Comparison of ENCODE assay signal across 10 cellular contexts in the genomic region with DNA sequence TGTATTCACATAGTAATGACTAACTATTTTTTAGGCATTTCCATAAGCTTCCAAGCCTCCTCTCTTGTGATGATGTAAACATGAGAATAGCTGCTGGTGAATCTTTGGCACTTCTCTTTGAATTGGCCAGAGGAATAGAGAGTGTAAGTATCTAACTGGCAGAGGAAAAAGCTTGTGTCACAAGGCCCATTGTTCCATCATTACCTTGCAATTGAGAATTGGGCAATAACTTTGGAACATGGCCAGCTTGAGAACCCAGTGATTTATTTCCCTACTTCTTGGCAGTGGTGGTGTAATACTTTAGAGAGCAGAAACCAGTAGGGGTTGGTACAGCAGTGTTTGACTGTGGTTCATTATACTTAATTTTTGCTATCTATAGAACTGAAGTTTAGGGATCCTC. TPM values are rescaled to one million over a fixed set of nuclear protein-coding genes. Genes with fewer than 3 reads are reported as not detected.
DNase-seq lines count a peak whose midpoint lies in the region; ATAC-seq and TF ChIP-seq lines count a peak whose summit lies in the region.
"Had no signal": no experiment of that assay in that cellular context is flagged by ENCODE, and none has a peak within 500 bp of the region (broad histone marks: within the 10 kb centered on the region; RNA-seq: fewer than 3 reads in every experiment).

No MANE protein-coding gene starts in this region.

- peak; percentile 93 for DNase-seq in MV-4-11 (lab: John Stamatoyannopoulos, UW)
- peak; percentile 98 for DNase-seq in MCF 10A (ENCODE audit: unreplicated experiment)
- no peak for DNase-seq in left colon
- no peak for DNase-seq in endodermal cell
- no peak for DNase-seq in activated effector memory CD4-positive, alpha-beta T cell treated with Interleukin-2 at 50 U/mL for 16 hours
- no peak for DNase-seq in activated CD8-positive, alpha-beta memory T cell treated with anti-CD3 and anti-CD28 coated beads, Interleukin-2, amount 50 U/mL, for 48 hours
- DNase-seq in HAP-1 (ENCODE audit: low spot score in 2 of 2), result no peak
- DNase-seq: H7 had no signal

- BruUV-seq in MCF 10A (replicated peaks; lab: Mats Ljungman, UMichigan), result no TSS peak

- no peak overlapping the region for H3K9ac ChIP-seq in endodermal cell (ENCODE audit: extremely low read depth, low read length, poor library complexity, severe bottlenecking)

- peak; percentile 85 for ATAC-seq in left colon
- ATAC-seq: Panc1 had no signal

- POLR2A ChIA-PET in MCF 10A (lab: Yijun Ruan, JAX), result interaction anchor here (0.6 to 7.2 kb wide), 11 partner anchors 11 to 753 kb away, joined by 3 to 152 read pairs (median 4); a partner anchor contains a TSS

- H3K27ac Mint-ChIP-seq in MCF 10A (ENCODE audit: low read depth, unreplicated experiment) (peak overlapping the region; percentile 54), endodermal cell (no peak overlapping the region)

- H3K36me3 Mint-ChIP-seq in MCF 10A (ENCODE audit: insufficient read depth, unreplicated experiment) (peaks cover 95% of the 10 kb centered on the region), endodermal cell (ENCODE audit: low read depth) (peaks cover 70% of the 10 kb centered on the region)

- H3K4me1 ChIP-seq in ACC112 (ENCODE audit: control insufficient read depth, insufficient read depth, low read length, unreplicated experiment) (peaks cover 30% of the 10 kb centered on the region), endodermal cell (ENCODE audit: control insufficient read depth, insufficient read depth, low read length) (no peaks in the 10 kb centered on the region), HAP-1 (no peaks in the 10 kb centered on the region)

- H3K9me3 Mint-ChIP-seq in MCF 10A (ENCODE audit: unreplicated experiment) (no peaks in the 10 kb centered on the region), endodermal cell (no peaks in the 10 kb centered on the region)

- in situ Hi-C loops in HAP-1 (cut with MboI; ENCODE audit: low sequenced_read_pairs), result no loop called here

- H3K27me3 Mint-ChIP-seq in MCF 10A (ENCODE audit: insufficient read depth, unreplicated experiment) (no peaks in the 10 kb centered on the region), endodermal cell (ENCODE audit: insufficient read depth) (no peaks in the 10 kb centered on the region)

- no peak for TF ChIP-seq CTCF in MCF 10A (IDR thresholded peaks at IDR 0.05; ENCODE audit: unreplicated experiment)
- no peak for TF ChIP-seq CTCF in endodermal cell (conservative IDR thresholded peaks at IDR 0.05)

- H3K4me3 Mint-ChIP-seq in MCF 10A (ENCODE audit: unreplicated experiment) (no peak overlapping the region), endodermal cell (no peak overlapping the region)

- H3K36me3 ChIP-seq in ACC112 (ENCODE audit: insufficient read depth, low read length) (peaks cover 64% of the 10 kb centered on the region), endodermal cell (ENCODE audit: control insufficient read depth, insufficient read depth, low read length) (peaks cover 95% of the 10 kb centered on the region), HAP-1 (replicated peaks) (peaks cover 73% of the 10 kb centered on the region)

- peak overlapping the region; percentile 69 for H3K27ac ChIP-seq in ACC112 (ENCODE audit: low read depth, low read length)
- H3K27ac ChIP-seq in endodermal cell (ENCODE audit: low read depth, low read length), result no peak overlapping the region

- H3K9me3 ChIP-seq in endodermal cell (ENCODE audit: control insufficient read depth, low read length) (no peaks in the 10 kb centered on the region), HAP-1 (no peaks in the 10 kb centered on the region)

- H3K79me2 ChIP-seq in ACC112 (ENCODE audit: control insufficient read depth, insufficient read depth, low read length, unreplicated experiment), result peaks cover 31% of the 10 kb centered on the region

- intact Hi-C loops in MCF 10A (cut with micrococcal nuclease), result no loop called here
- intact Hi-C loops in left colon (cut with DNase I, micrococcal nuclease), result no loop called here

- CTCF ChIA-PET in MCF 10A (lab: Yijun Ruan, JAX), result interaction anchor here (0.6 to 6.5 kb wide), 5 partner anchors 11 to 36 kb away, joined by 3 to 54 read pairs (median 4); a partner anchor contains a TSS

- H3K4me1 Mint-ChIP-seq in MCF 10A (ENCODE audit: insufficient read depth, unreplicated experiment) (peaks cover 25% of the 10 kb centered on the region), endodermal cell (no peaks in the 10 kb centered on the region)

- H3K27me3 ChIP-seq in ACC112 (ENCODE audit: insufficient read depth, low read length) (no peaks in the 10 kb centered on the region), endodermal cell (ENCODE audit: control insufficient read depth, insufficient read depth, low read length, poor library complexity, severe bottlenecking) (no peaks in the 10 kb centered on the region), HAP-1 (ENCODE audit: low read depth) (no peaks in the 10 kb centered on the region)

- no peak overlapping the region for H2AFZ ChIP-seq in ACC112 (ENCODE audit: low read length, unreplicated experiment)

- no peak overlapping the region for H3K4me3 ChIP-seq in ACC112 (ENCODE audit: low read depth, low read length)
- H3K4me3 ChIP-seq in endodermal cell (ENCODE audit: low read length), result no peak overlapping the region
- H3K4me3 ChIP-seq in HAP-1, result no peak overlapping the region

RNA-seq across cellular contexts. Expression of a gene that starts 12.0 kb away (rescaled TPM):
- total RNA-seq in MCF 10A (2022) (116 and 123 TPM in 2 replicates), left colon (10 to 100 TPM; 32.9 to 60.6 TPM), endodermal cell (10 to 100 TPM; 54.3 to 57.6 TPM)
- polyA plus RNA-seq in endodermal cell (2013, experiment 1 of 2), result 56.9 TPM
- polyA plus RNA-seq in endodermal cell (2013, experiment 2 of 2), result 47.7 TPM

RNA-seq across cellular contexts. Expression of a gene that starts 18.6 kb away (rescaled TPM):
- total RNA-seq in MCF 10A (2022) (4.2 and 4.5 TPM in 2 replicates), left colon (1 to 10 TPM; 2.3 to 3.1 TPM), endodermal cell (1 to 10 TPM; 1.1 to 4.2 TPM)
- polyA plus RNA-seq in endodermal cell (2013, experiment 1 of 2), result 1.9 TPM
- 0.99 TPM for polyA plus RNA-seq in endodermal cell (2013, experiment 2 of 2)

Comparison
In these comparisons a context has a peak if more than half of its experiments do, and no peak if none do; other contexts are left out.
1. DNase-seq: peak in MV-4-11 (single experiment) and MCF 10A (single experiment); none in left colon (0 of 2), endodermal cell (single experiment), activated effector memory CD4-positive, alpha-beta T cell treated with Interleukin-2 at 50 U/mL for 16 hours (single experiment), activated CD8-positive, alpha-beta memory T cell treated with anti-CD3 and anti-CD28 coated beads, Interleukin-2, amount 50 U/mL, for 48 hours (single experiment) and HAP-1 (0 of 2).